23 cellular contexts compared by ENCODE assay signal in genomic region chr11:787084-787675, GRCh38. TPM values are rescaled to one million over a fixed set of nuclear protein-coding genes. Genes with fewer than 3 reads are reported as not detected.
"Had no signal": no experiment of that assay in that cellular context is flagged by ENCODE, and none has a peak within 500 bp of the region (broad histone marks: within the 10 kb centered on the region; RNA-seq: fewer than 3 reads in every experiment).

No MANE protein-coding gene starts in this region.

- H3K79me2 ChIP-seq: hepatocyte had no signal

- H3K4me2 ChIP-seq: hepatocyte had no signal

- H3K9me3 ChIP-seq: left ventricle myocardium inferior, lower lobe of right lung, ovary, right atrium auricular region, suprapubic skin, thyroid gland, upper lobe of left lung, uterus had no signal

- H3K27me3 ChIP-seq: hepatocyte, ovary, thyroid gland had no signal

- H2AFZ ChIP-seq: hepatocyte had no signal

- H3K27ac ChIP-seq: foreskin keratinocyte, hepatocyte, left ventricle myocardium inferior, lower lobe of right lung, ovary, right atrium auricular region, suprapubic skin, thyroid gland, upper lobe of left lung, uterus had no signal

- FAIRE-seq: endothelial cell of umbilical vein, kidney, small intestine had no signal

- ATAC-seq: foreskin keratinocyte, left cardiac atrium, lower lobe of right lung, natural killer cell had no signal

- DNase-seq: dermis blood vessel endothelial cell; effector CD4-positive, alpha-beta T cell; endodermal cell; erythroblast; foreskin keratinocyte; kidney; left cardiac atrium; left ventricle myocardium inferior; lower lobe of right lung; natural killer cell; ovary; small intestine; stimulated activated CD4-positive, alpha-beta T cell treated with anti-CD3 and anti-CD28 coated beads, Interleukin-12 subunit alpha, Interleukin-12 subunit beta, amount 100 ng/mL, for 4 hours; stimulated activated naive CD4-positive, alpha-beta T cell; thyroid gland; uterus had no signal

- H3K4me1 ChIP-seq: foreskin keratinocyte had no signal

- H3K36me3 ChIP-seq: ovary, right atrium auricular region, thyroid gland, uterus had no signal

- H3K4me3 ChIP-seq: hepatocyte, left ventricle myocardium inferior, lower lobe of right lung, ovary, right atrium auricular region, suprapubic skin, thyroid gland, upper lobe of left lung, uterus had no signal

RNA-seq across cellular contexts. Expression of gene CEND1, which starts 2.7 kb away (rescaled TPM):
- total RNA-seq: endodermal cell, foreskin keratinocyte, hepatocyte, left ventricle myocardium inferior, lower lobe of right lung, mesothelial cell of epicardium, natural killer cell, posterior vena cava, suprapubic skin, upper lobe of left lung had no signal
- polyA plus RNA-seq: hepatocyte had no signal
